Comparison of ENCODE assay signal across 1 cellular context in the genomic region with DNA sequence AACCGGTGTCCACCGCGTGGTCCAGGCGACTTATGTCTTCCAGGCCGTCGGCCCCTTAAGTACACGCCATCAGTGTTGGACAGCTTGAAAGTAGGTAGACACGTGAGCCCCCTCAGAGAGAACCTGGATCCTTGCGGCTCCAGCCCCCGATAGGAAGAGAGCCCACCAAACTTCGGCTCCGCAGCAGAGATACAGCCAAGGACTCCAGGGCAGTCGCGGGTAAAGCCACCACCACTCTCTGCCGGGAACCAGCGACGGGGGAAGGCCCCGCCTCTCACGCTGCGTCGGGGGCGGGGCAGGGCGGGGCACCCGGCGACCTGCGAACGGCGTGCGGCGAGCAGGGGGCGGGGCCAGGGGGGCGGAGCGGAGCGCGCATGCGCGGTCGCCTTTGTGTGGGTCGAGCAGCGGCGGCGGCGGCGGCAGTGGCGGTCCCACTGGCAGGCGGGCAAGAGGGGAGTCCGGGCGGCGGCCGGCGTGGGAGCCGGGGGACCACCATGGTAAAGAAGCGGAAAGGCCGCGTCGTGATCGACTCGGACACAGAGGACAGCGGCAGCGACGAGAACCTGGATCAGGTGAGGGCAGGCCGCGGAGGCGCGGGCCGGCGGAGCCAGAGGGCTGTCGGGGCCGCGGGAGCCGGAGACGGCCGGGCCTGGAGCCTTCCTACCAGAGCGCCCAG.
TF ChIP-seq lines count a peak whose summit lies in the region.

Gene RTF1, plus strand, starts transcription at position 354 of the 676 bp plus-strand sequence. Its CDS starts 21 bp downstream, at position 375.

TF ChIP-seq in HepG2, 621 proteins besides CTCF, POLR2A, EP300 and RAD21 (continued from another document and continues in another):
- TF ChIP-seq EEA1 (CRISPR knock-in tag; IDR thresholded peaks at IDR 0.05; ENCODE audit: borderline replicate concordance) = peak; percentile 71
- no peak for TF ChIP-seq ISX (CRISPR knock-in tag; conservative IDR thresholded peaks at IDR 0.05)
- TF ChIP-seq, protein P1, sequence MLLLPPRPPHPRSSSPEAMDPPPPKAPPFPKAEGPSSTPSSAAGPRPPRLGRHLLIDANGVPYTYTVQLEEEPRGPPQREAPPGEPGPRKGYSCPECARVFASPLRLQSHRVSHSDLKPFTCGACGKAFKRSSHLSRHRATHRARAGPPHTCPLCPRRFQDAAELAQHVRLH (CRISPR knock-in tag; IDR thresholded peaks at IDR 0.05; ENCODE audit: borderline replicate concordance, low read depth) = peak; percentile 39; the same call in 1 of the 2 replicates
- TF ChIP-seq ZNF431 (CRISPR knock-in tag; IDR thresholded peaks at IDR 0.05; ENCODE audit: borderline replicate concordance, low read depth) = peak; percentile 55; the same call in 1 of the 2 replicates
- TF ChIP-seq, protein P2, sequence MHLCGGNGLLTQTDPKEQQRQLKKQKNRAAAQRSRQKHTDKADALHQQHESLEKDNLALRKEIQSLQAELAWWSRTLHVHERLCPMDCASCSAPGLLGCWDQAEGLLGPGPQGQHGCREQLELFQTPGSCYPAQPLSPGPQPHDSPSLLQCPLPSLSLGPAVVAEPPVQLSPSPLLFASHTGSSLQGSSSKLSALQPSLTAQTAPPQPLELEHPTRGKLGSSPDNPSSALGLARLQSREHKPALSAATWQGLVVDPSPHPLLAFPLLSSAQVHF (CRISPR knock-in tag; IDR thresholded peaks at IDR 0.05) = peak; percentile 55
- no peak for TF ChIP-seq HBP1 (CRISPR knock-in tag; IDR thresholded peaks at IDR 0.05; ENCODE audit: low read depth)
- no peak for TF ChIP-seq JARID2 (CRISPR knock-in tag; IDR thresholded peaks at IDR 0.05; ENCODE audit: insufficient replicate concordance)
- TF ChIP-seq ERF (CRISPR knock-in tag; IDR thresholded peaks at IDR 0.05) = peak; percentile 56
- TF ChIP-seq SMYD3 (CRISPR knock-in tag; IDR thresholded peaks at IDR 0.05) = no peak; the same call in 1 of the 2 replicates
- peak; percentile 58 for TF ChIP-seq YY1 (IDR thresholded peaks at IDR 0.05; ENCODE audit: insufficient read depth, insufficient replicate concordance, low read depth, low read length)
- TF ChIP-seq GLI4 (CRISPR knock-in tag; IDR thresholded peaks at IDR 0.05; ENCODE audit: borderline replicate concordance) = 0 out of 2 replicates have a peak, but pooled peaks have one; percentile 42
- TF ChIP-seq SPEN (CRISPR knock-in tag; IDR thresholded peaks at IDR 0.05; ENCODE audit: low read depth) = peak; percentile 57; the same call in 1 of the 2 replicates
- no peak for TF ChIP-seq RCOR2 (CRISPR knock-in tag; IDR thresholded peaks at IDR 0.05)
- no peak for TF ChIP-seq GTF2F1 (IDR thresholded peaks at IDR 0.05; ENCODE audit: low read length)
- no peak for TF ChIP-seq CHD4 (IDR thresholded peaks at IDR 0.05; ENCODE audit: borderline replicate concordance, low read length)
- TF ChIP-seq ZNF232 (CRISPR knock-in tag; IDR thresholded peaks at IDR 0.05; ENCODE audit: borderline replicate concordance) = peak; percentile 76; the same call in 1 of the 2 replicates
- no peak for TF ChIP-seq ZXDC (CRISPR knock-in tag; IDR thresholded peaks at IDR 0.05)
- TF ChIP-seq HOXD1 (CRISPR knock-in tag; IDR thresholded peaks at IDR 0.05) = no peak
- no peak for TF ChIP-seq POLR2AphosphoS2 (IDR thresholded peaks at IDR 0.05; ENCODE audit: low read depth, low read length)
- peak; percentile 94; the same call in 1 of the 2 replicates for TF ChIP-seq DMAP1 (CRISPR knock-in tag; IDR thresholded peaks at IDR 0.05)
- peak; percentile 21; the same call in 1 of the 2 replicates for TF ChIP-seq SNAPC4 (CRISPR knock-in tag; IDR thresholded peaks at IDR 0.05)
- TF ChIP-seq, protein P3, sequence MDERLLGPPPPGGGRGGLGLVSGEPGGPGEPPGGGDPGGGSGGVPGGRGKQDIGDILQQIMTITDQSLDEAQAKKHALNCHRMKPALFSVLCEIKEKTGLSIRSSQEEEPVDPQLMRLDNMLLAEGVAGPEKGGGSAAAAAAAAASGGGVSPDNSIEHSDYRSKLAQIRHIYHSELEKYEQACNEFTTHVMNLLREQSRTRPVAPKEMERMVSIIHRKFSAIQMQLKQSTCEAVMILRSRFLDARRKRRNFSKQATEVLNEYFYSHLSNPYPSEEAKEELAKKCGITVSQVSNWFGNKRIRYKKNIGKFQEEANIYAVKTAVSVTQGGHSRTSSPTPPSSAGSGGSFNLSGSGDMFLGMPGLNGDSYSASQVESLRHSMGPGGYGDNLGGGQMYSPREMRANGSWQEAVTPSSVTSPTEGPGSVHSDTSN (CRISPR knock-in tag; IDR thresholded peaks at IDR 0.05) = no peak
- TF ChIP-seq, protein P4, sequence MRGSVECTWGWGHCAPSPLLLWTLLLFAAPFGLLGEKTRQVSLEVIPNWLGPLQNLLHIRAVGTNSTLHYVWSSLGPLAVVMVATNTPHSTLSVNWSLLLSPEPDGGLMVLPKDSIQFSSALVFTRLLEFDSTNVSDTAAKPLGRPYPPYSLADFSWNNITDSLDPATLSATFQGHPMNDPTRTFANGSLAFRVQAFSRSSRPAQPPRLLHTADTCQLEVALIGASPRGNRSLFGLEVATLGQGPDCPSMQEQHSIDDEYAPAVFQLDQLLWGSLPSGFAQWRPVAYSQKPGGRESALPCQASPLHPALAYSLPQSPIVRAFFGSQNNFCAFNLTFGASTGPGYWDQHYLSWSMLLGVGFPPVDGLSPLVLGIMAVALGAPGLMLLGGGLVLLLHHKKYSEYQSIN (CRISPR knock-in tag; IDR thresholded peaks at IDR 0.05; ENCODE audit: borderline replicate concordance) = no peak
- TF ChIP-seq, protein P5, sequence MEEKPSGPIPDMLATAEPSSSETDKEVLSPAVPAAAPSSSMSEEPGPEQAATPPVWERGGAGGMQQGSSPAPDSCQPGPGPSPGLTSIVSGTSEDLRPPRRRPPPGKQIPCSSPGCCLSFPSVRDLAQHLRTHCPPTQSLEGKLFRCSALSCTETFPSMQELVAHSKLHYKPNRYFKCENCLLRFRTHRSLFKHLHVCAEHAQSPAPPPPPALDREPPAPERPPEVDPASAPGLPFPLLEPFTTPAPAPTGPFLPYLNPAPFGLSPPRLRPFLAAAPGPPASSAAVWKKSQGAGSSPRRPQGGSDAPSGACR (CRISPR knock-in tag; IDR thresholded peaks at IDR 0.05) = 0 out of 2 replicates have a peak, but pooled peaks have one; percentile 51
- peak; percentile 38; the same call in 1 of the 2 replicates for TF ChIP-seq ZNF605 (CRISPR knock-in tag; IDR thresholded peaks at IDR 0.05)
- TF ChIP-seq FOXK1 (CRISPR knock-in tag; IDR thresholded peaks at IDR 0.05; ENCODE audit: borderline replicate concordance, low read depth) = no peak
- TF ChIP-seq, protein P6, sequence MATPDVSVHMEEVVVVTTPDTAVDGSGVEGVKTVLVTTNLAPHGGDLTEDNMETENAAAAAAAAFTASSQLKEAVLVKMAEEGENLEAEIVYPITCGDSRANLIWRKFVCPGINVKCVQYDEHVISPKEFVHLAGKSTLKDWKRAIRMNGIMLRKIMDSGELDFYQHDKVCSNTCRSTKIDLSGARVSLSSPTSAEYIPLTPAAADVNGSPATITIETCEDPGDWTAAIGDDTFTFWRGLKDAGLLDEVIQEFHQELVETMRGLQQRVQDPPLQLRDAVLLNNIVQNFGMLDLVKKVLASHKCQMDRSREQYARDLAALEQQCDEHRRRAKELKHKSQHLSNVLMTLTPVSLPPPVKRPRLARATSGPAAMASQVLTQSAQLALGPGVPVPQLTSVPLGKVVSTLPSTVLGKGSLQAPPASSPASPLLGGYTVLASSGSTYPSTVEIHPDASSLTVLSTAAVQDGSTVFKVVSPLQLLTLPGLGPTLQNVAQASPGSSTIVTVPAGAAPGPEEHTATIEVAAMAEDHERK (CRISPR knock-in tag; IDR thresholded peaks at IDR 0.05; ENCODE audit: low read depth) = peak; percentile 91
- TF ChIP-seq RBFOX2 (IDR thresholded peaks at IDR 0.05; ENCODE audit: low read depth, low read length) = peak; percentile 83
- TF ChIP-seq TBL1XR1 (IDR thresholded peaks at IDR 0.05; ENCODE audit: borderline replicate concordance, low read length, partially characterized antibody) = no peak
- TF ChIP-seq AHR (CRISPR knock-in tag; IDR thresholded peaks at IDR 0.05) = no peak
- 0 out of 2 replicates have a peak, but pooled peaks have one; percentile 55 for TF ChIP-seq SALL2 (CRISPR knock-in tag; IDR thresholded peaks at IDR 0.05)
- TF ChIP-seq, protein P7, sequence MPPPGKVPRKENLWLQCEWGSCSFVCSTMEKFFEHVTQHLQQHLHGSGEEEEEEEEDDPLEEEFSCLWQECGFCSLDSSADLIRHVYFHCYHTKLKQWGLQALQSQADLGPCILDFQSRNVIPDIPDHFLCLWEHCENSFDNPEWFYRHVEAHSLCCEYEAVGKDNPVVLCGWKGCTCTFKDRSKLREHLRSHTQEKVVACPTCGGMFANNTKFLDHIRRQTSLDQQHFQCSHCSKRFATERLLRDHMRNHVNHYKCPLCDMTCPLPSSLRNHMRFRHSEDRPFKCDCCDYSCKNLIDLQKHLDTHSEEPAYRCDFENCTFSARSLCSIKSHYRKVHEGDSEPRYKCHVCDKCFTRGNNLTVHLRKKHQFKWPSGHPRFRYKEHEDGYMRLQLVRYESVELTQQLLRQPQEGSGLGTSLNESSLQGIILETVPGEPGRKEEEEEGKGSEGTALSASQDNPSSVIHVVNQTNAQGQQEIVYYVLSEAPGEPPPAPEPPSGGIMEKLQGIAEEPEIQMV (CRISPR knock-in tag; IDR thresholded peaks at IDR 0.05; ENCODE audit: low read depth) = no peak
- TF ChIP-seq ZNF713 (CRISPR knock-in tag; IDR thresholded peaks at IDR 0.05) = 0 out of 2 replicates have a peak, but pooled peaks have one; percentile 44
- no peak for TF ChIP-seq FOXO1 (CRISPR knock-in tag; IDR thresholded peaks at IDR 0.05)
- no peak for TF ChIP-seq DNMT3B (CRISPR knock-in tag; conservative IDR thresholded peaks at IDR 0.05)
- TF ChIP-seq KLF15 (CRISPR knock-in tag; IDR thresholded peaks at IDR 0.05; ENCODE audit: borderline replicate concordance) = no peak
- peak; percentile 40; the same call in 1 of the 2 replicates for TF ChIP-seq ZNF558 (CRISPR knock-in tag; IDR thresholded peaks at IDR 0.05; ENCODE audit: borderline replicate concordance)
- peak; percentile 30; the same call in 1 of the 2 replicates for TF ChIP-seq MEF2D (CRISPR knock-in tag; IDR thresholded peaks at IDR 0.05)
- TF ChIP-seq GABPB1 (CRISPR knock-in tag; IDR thresholded peaks at IDR 0.05) = peak; percentile 70
- no peak for TF ChIP-seq ZMYM3 (CRISPR knock-in tag; IDR thresholded peaks at IDR 0.05)
- TF ChIP-seq HNRNPK (IDR thresholded peaks at IDR 0.05; ENCODE audit: low read depth, low read length, poor library complexity, severe bottlenecking) = peak; percentile 12
- TF ChIP-seq NFKBIZ (CRISPR knock-in tag; IDR thresholded peaks at IDR 0.05) = peak; percentile 31; the same call in 1 of the 2 replicates
